ENCODE assay signal across 8 cellular contexts in genomic region chr4:174423257-174423944, GRCh38.
DNase-seq lines count a peak whose midpoint lies in the region; ATAC-seq, FAIRE-seq and TF ChIP-seq lines count a peak whose summit lies in the region.

No MANE protein-coding gene starts in this region.

- H3K4me1 Mint-ChIP-seq in activated naive CD8-positive, alpha-beta T cell (ENCODE audit: low read depth), result peaks cover 33% of the 10 kb centered on the region

- H3K27ac ChIP-seq in BLaER1 treated with 17β-estradiol and CSF1 and Interleukin-3, amounts not matched to agents 10 nM and 100 nM, result peak overlapping the region in 5 of 11 experiments; percentile 2 to 51 (median 14); a peak in 5 of 22 replicates
- H3K27ac ChIP-seq in HepG2 (ENCODE audit: extremely low read length, insufficient read depth, low read length), result no peak overlapping the region

- peaks cover 0 to 9% (median 0%) of the 10 kb centered on the region in 11 experiments; a peak in 8 of 22 replicates for H3K9me3 ChIP-seq in BLaER1 treated with 17β-estradiol and CSF1 and Interleukin-3, amounts not matched to agents 10 nM and 100 nM (replicated peaks in 1 of 11)
- H3K9me3 ChIP-seq in HepG2 (ENCODE audit: low read length), result no peaks in the 10 kb centered on the region

- peak overlapping the region in 2 of 11 experiments; percentile 6 to 31; a peak in 2 of 22 replicates for H3K9ac ChIP-seq in BLaER1 treated with 17β-estradiol and CSF1 and Interleukin-3, amounts not matched to agents 10 nM and 100 nM
- no peak overlapping the region for H3K9ac ChIP-seq in HepG2 (ENCODE audit: insufficient read depth, low read depth, low read length)

- ATAC-seq in GM19463 (IDR thresholded peaks at IDR 0.05; ENCODE audit: unreplicated experiment), result peak; percentile 87
- no peak for ATAC-seq in HepG2
- no peak for ATAC-seq in GM18520 (IDR thresholded peaks at IDR 0.05; ENCODE audit: unreplicated experiment)
- no peak for ATAC-seq in HG03025 (IDR thresholded peaks at IDR 0.05; ENCODE audit: low FRiP score, unreplicated experiment)

- FAIRE-seq in HTR-8/SVneo (lab: Jason Lieb, UNC) (peak; percentile 16), HepG2 (lab: Jason Lieb, UNC) (no peak)

- peak overlapping the region in 2 of 10 experiments; percentile 7 to 11; a peak in 3 of 20 replicates for H3K4me3 ChIP-seq in BLaER1 treated with 17β-estradiol and CSF1 and Interleukin-3, amounts not matched to agents 10 nM and 100 nM
- no peak overlapping the region for H3K4me3 ChIP-seq in HepG2 (replicated peaks in 1 of 3; ENCODE audit: insufficient read depth in 1 of 3, low read depth in 2 of 3, low read length in 3 of 3)

- BruUV-seq in HepG2 (replicated peaks; lab: Mats Ljungman, UMichigan), result no TSS peak

- H3K79me2 ChIP-seq in HepG2 (ENCODE audit: insufficient read depth, low read length), result no peaks in the 10 kb centered on the region

- TF ChIP-seq POLR2A in HepG2 (IDR thresholded peaks at IDR 0.05; ENCODE audit: insufficient read depth in 1 of 2, low read depth in 2 of 2, low read length in 2 of 2), result no peak

- H3K27me3 Mint-ChIP-seq in activated naive CD8-positive, alpha-beta T cell, result no peaks in the 10 kb centered on the region

- H3K4me3 Mint-ChIP-seq in activated naive CD8-positive, alpha-beta T cell, result peak overlapping the region; percentile 35

- H3K36me3 ChIP-seq in BLaER1 treated with 17β-estradiol and CSF1 and Interleukin-3, amounts not matched to agents 10 nM and 100 nM, result no peaks in the 10 kb centered on the region
- no peaks in the 10 kb centered on the region for H3K36me3 ChIP-seq in HepG2 (replicated peaks in 1 of 2; ENCODE audit: control insufficient read depth in 1 of 2, insufficient read depth in 2 of 2, low read length in 2 of 2)

- TF ChIP-seq CTCF in HepG2 (CRISPR knock-in tag; IDR thresholded peaks at IDR 0.05), result no peak

- peak overlapping the region; percentile 50 to 92 (median 65) for H3K4me2 ChIP-seq in BLaER1 treated with 17β-estradiol and CSF1 and Interleukin-3, amounts not matched to agents 10 nM and 100 nM
- H3K4me2 ChIP-seq in HepG2 (ENCODE audit: low read depth, low read length), result no peak overlapping the region

- peak; percentile 44 for DNase-seq in HTR-8/SVneo (ENCODE audit: insufficient read length, low spot score)
- DNase-seq in HepG2 (ENCODE audit: low spot score), result no peak
- no peak for DNase-seq in SIG-M5 (lab: John Stamatoyannopoulos, UW)

- H3K27ac Mint-ChIP-seq in activated naive CD8-positive, alpha-beta T cell, result no peak overlapping the region

- H3K36me3 Mint-ChIP-seq in activated naive CD8-positive, alpha-beta T cell, result no peaks in the 10 kb centered on the region

- TF ChIP-seq RAD21 in HepG2 (CRISPR knock-in tag; IDR thresholded peaks at IDR 0.05), result no peak

- no peak overlapping the region for H2AFZ ChIP-seq in HepG2 (ENCODE audit: low read length)

- peaks cover 21 to 48% (median 34%) of the 10 kb centered on the region in 10 experiments for H3K4me1 ChIP-seq in BLaER1 treated with 17β-estradiol and CSF1 and Interleukin-3, amounts not matched to agents 10 nM and 100 nM
- H3K4me1 ChIP-seq in HepG2 (ENCODE audit: insufficient read depth, low read length), result no peaks in the 10 kb centered on the region

- 8% methylated on average over 6 of the region's 6 CpGs for WGBS in HepG2 (ENCODE audit: low lambda C conversion rate)

- TF ChIP-seq EP300 in HepG2 (IDR thresholded peaks at IDR 0.05; ENCODE audit: low read depth in 2 of 2, low read length in 2 of 2), result no peak
- no peak for TF ChIP-seq EP300 in HepG2 (CRISPR knock-in tag; IDR thresholded peaks at IDR 0.05; ENCODE audit: borderline replicate concordance)

- no peaks in the 10 kb centered on the region for H4K20me1 ChIP-seq in BLaER1 treated with 17β-estradiol and CSF1 and Interleukin-3, amounts not matched to agents 10 nM and 100 nM
- no peaks in the 10 kb centered on the region for H4K20me1 ChIP-seq in HepG2 (ENCODE audit: insufficient read depth, low read length)

- no peaks in the 10 kb centered on the region for H3K27me3 ChIP-seq in BLaER1 treated with 17β-estradiol and CSF1 and Interleukin-3, amounts not matched to agents 10 nM and 100 nM
- no peaks in the 10 kb centered on the region for H3K27me3 ChIP-seq in HepG2 (ENCODE audit: control insufficient read depth in 1 of 2, insufficient read depth in 2 of 2, low read length in 2 of 2)

- POLR2A ChIA-PET in HepG2 (lab: Yijun Ruan, JAX), result no interaction called here

- intact Hi-C loops in HepG2 (cut with micrococcal nuclease; ENCODE audit: unreplicated experiment), result no loop called here

- H3K9me3 Mint-ChIP-seq in activated naive CD8-positive, alpha-beta T cell (ENCODE audit: low read depth), result no peaks in the 10 kb centered on the region

- in situ Hi-C loops in HepG2 (cut with HindIII; ENCODE audit: extremely low pct_ligation_motif_present, low pct_unique_long_range_greater_than_20kb), result no loop called here

- CTCF ChIA-PET in HepG2 (lab: Yijun Ruan, JAX; ENCODE audit: low intra/inter-chr PET ratio, low total read pairs), result no interaction called here

TF ChIP-seq in HepG2, 621 proteins besides CTCF, POLR2A, EP300 and RAD21:
- TF ChIP-seq LCORL (IDR thresholded peaks at IDR 0.05) (peak; percentile 84), LCORL (CRISPR knock-in tag; IDR thresholded peaks at IDR 0.05) (no peak), ARHGAP35 (CRISPR knock-in tag; IDR thresholded peaks at IDR 0.05; ENCODE audit: borderline replicate concordance) (no peak), PTBP1 (IDR thresholded peaks at IDR 0.05; ENCODE audit: low read depth, low read length, poor library complexity, severe bottlenecking) (no peak), TGIF2 (CRISPR knock-in tag; IDR thresholded peaks at IDR 0.05) (no peak)
